Comparison of ENCODE assay signal across 8 cellular contexts in genomic region chr6:8983202-8983688, GRCh38.
A peak's percentile ranks its signal among the peaks of the same experiment; 100 is the strongest.
DNase-seq lines count a peak whose midpoint lies in the region; ATAC-seq and TF ChIP-seq lines count a peak whose summit lies in the region.

No MANE protein-coding gene starts in this region.

- no peaks in the 10 kb centered on the region for H3F3A ChIP-seq in OCI-LY1 (ENCODE audit: insufficient read depth, low read length)

- H3K9me3 ChIP-seq in DND-41 (ENCODE audit: insufficient read depth, low read length, severe bottlenecking) (no peaks in the 10 kb centered on the region), HUES6 (ENCODE audit: control insufficient read depth, insufficient read depth, low read depth, low read length) (no peaks in the 10 kb centered on the region), OCI-LY1 (ENCODE audit: low read length) (no peaks in the 10 kb centered on the region), fibroblast of lung (ENCODE audit: control insufficient read depth, insufficient read depth, low read depth, low read length) (no peaks in the 10 kb centered on the region), testis (no peaks in the 10 kb centered on the region)

- H3K9me2 ChIP-seq in OCI-LY1 (ENCODE audit: low read depth, low read length) = no peaks in the 10 kb centered on the region

- ATAC-seq in DND-41 (ENCODE audit: insufficient read depth, low read depth) (peak; percentile 94), GM21529 (IDR thresholded peaks at IDR 0.05; ENCODE audit: unreplicated experiment) (peak; percentile 99)

- H3K27me3 Mint-ChIP-seq in neural crest cell (ENCODE audit: low read depth) = peaks cover 65% of the 10 kb centered on the region

- peak; percentile 64 for DNase-seq in DND-41
- peak; percentile 45 for DNase-seq in activated T-cell treated with anti-CD3 and anti-CD28 coated beads for 48 hours (ENCODE audit: low read depth)
- DNase-seq in fibroblast of lung (ENCODE audit: low read depth in 2 of 2) = peak; percentile 24 to 67
- DNase-seq in neural crest cell (ENCODE audit: low read depth, low spot score) = peak; percentile 74
- peak; percentile 83 for DNase-seq in testis

- H3K9ac ChIP-seq in DND-41 (ENCODE audit: low read depth, low read length) (no peak overlapping the region), HUES6 (ENCODE audit: low read length) (no peak overlapping the region), OCI-LY1 (ENCODE audit: low read length) (no peak overlapping the region), fibroblast of lung (ENCODE audit: insufficient read depth, low read length) (no peak overlapping the region)

- no peak overlapping the region for H3K27ac Mint-ChIP-seq in neural crest cell (ENCODE audit: unreplicated experiment)

- peaks cover 1% of the 10 kb centered on the region for H3K36me3 Mint-ChIP-seq in neural crest cell (ENCODE audit: low read depth)

- H3K4me2 ChIP-seq in DND-41 (ENCODE audit: insufficient read depth, low read length) (no peak overlapping the region), OCI-LY1 (ENCODE audit: low read length) (no peak overlapping the region), fibroblast of lung (ENCODE audit: extremely low read depth, insufficient read depth, low read length) (peak overlapping the region; percentile 15)

- TF ChIP-seq POLR2A in testis (IDR thresholded peaks at IDR 0.05) = no peak

- no peaks in the 10 kb centered on the region for H3K36me3 ChIP-seq in DND-41 (ENCODE audit: insufficient read depth, low read length)
- H3K36me3 ChIP-seq in HUES6 (ENCODE audit: control insufficient read depth, insufficient read depth, low read length) = no peaks in the 10 kb centered on the region
- no peaks in the 10 kb centered on the region for H3K36me3 ChIP-seq in OCI-LY1 (ENCODE audit: insufficient read depth, low read length)
- H3K36me3 ChIP-seq in fibroblast of lung (ENCODE audit: control insufficient read depth, insufficient read depth, low read length) = no peaks in the 10 kb centered on the region
- no peaks in the 10 kb centered on the region for H3K36me3 ChIP-seq in testis (ENCODE audit: low read depth, missing control alignments)

- H3K4me1 ChIP-seq in DND-41 (ENCODE audit: insufficient read depth, low read length) (no peaks in the 10 kb centered on the region), HUES6 (ENCODE audit: control insufficient read depth, insufficient read depth, low read length) (peaks cover 3% of the 10 kb centered on the region; the same call in 1 of the 2 replicates), OCI-LY1 (ENCODE audit: insufficient read depth, low read length, severe bottlenecking) (no peaks in the 10 kb centered on the region), fibroblast of lung (ENCODE audit: control insufficient read depth, extremely low read depth, insufficient read depth, low read length) (no peaks in the 10 kb centered on the region), testis (no peaks in the 10 kb centered on the region)

- 4 to 5% methylated on average over 10 of the region's 10 CpGs for WGBS in testis, 2 donors

- no peak overlapping the region for H2AFZ ChIP-seq in DND-41 (ENCODE audit: low read depth, low read length)
- H2AFZ ChIP-seq in OCI-LY1 (ENCODE audit: low read length) = no peak overlapping the region
- no peak overlapping the region for H2AFZ ChIP-seq in fibroblast of lung (ENCODE audit: low read length)

- no peaks in the 10 kb centered on the region for H3K9me3 Mint-ChIP-seq in neural crest cell

- intact Hi-C loops in testis (cut with DNase I; ENCODE audit: low total_unique reads) = no loop called here

- TF ChIP-seq CTCF in DND-41 (IDR thresholded peaks at IDR 0.05; ENCODE audit: borderline replicate concordance, extremely low read depth, low read length, poor library complexity, severe bottlenecking) (peak; percentile 93), OCI-LY1 (IDR thresholded peaks at IDR 0.05; ENCODE audit: low read length) (peak; percentile 94), fibroblast of lung (conservative IDR thresholded peaks at IDR 0.05 in 1 of 2, IDR thresholded peaks at IDR 0.05 in 1 of 2; ENCODE audit: low read depth in 1 of 2, low read length in 2 of 2) (peak; percentile 96 to 99), neural crest cell (conservative IDR thresholded peaks at IDR 0.05) (peak; percentile 99), testis (IDR thresholded peaks at IDR 0.05) (peak; percentile 52 to 92 (median 69))

- H3K4me1 Mint-ChIP-seq in neural crest cell = peaks cover 12% of the 10 kb centered on the region

- no peaks in the 10 kb centered on the region for H3K27me3 ChIP-seq in DND-41 (ENCODE audit: insufficient read depth, low read length, poor library complexity)
- peaks cover 8% of the 10 kb centered on the region; the same call in 1 of the 2 replicates for H3K27me3 ChIP-seq in HUES6 (ENCODE audit: control insufficient read depth, insufficient read depth, low read length)
- no peaks in the 10 kb centered on the region for H3K27me3 ChIP-seq in OCI-LY1 (ENCODE audit: insufficient read depth, low read length)
- no peaks in the 10 kb centered on the region for H3K27me3 ChIP-seq in fibroblast of lung (ENCODE audit: control insufficient read depth, insufficient read depth, low read length)
- H3K27me3 ChIP-seq in testis = no peaks in the 10 kb centered on the region

- H3K79me2 ChIP-seq in DND-41 (ENCODE audit: insufficient read depth, low read length) (no peaks in the 10 kb centered on the region), OCI-LY1 (ENCODE audit: insufficient read depth, low read length) (no peaks in the 10 kb centered on the region), fibroblast of lung (ENCODE audit: control insufficient read depth, insufficient read depth, low read length) (no peaks in the 10 kb centered on the region)

- H4K20me1 ChIP-seq in DND-41 (ENCODE audit: insufficient read depth, low read length) (no peaks in the 10 kb centered on the region), OCI-LY1 (ENCODE audit: insufficient read depth, low read length) (no peaks in the 10 kb centered on the region), fibroblast of lung (ENCODE audit: control insufficient read depth, extremely low read depth, insufficient read depth, low read length) (no peaks in the 10 kb centered on the region)

- no peak overlapping the region for H3K4me3 Mint-ChIP-seq in neural crest cell

- H3K4me3 ChIP-seq in DND-41 (ENCODE audit: low read depth in 1 of 2, low read length in 2 of 2) (no peak overlapping the region), HUES6 (ENCODE audit: low read depth, low read length) (0 out of 2 replicates have a peak overlapping the region, but pooled peaks have one; percentile 16), OCI-LY1 (ENCODE audit: low read depth, low read length, poor library complexity, severe bottlenecking) (no peak overlapping the region), fibroblast of lung (replicated peaks in 1 of 4; ENCODE audit: control extremely low read depth in 1 of 4, insufficient read depth in 1 of 4, low read depth in 3 of 4, low read length in 4 of 4) (no peak overlapping the region), testis (no peak overlapping the region)

- no peak overlapping the region for H3K27ac ChIP-seq in DND-41 (ENCODE audit: low read length)
- H3K27ac ChIP-seq in HUES6 (ENCODE audit: low read depth, low read length) = no peak overlapping the region
- H3K27ac ChIP-seq in OCI-LY1 (ENCODE audit: low read depth, low read length, poor library complexity, severe bottlenecking) = no peak overlapping the region
- no peak overlapping the region for H3K27ac ChIP-seq in fibroblast of lung (ENCODE audit: insufficient read depth, low read length)
- H3K27ac ChIP-seq in testis = no peak overlapping the region
